10 cellular contexts compared by ENCODE assay signal in the genomic region with DNA sequence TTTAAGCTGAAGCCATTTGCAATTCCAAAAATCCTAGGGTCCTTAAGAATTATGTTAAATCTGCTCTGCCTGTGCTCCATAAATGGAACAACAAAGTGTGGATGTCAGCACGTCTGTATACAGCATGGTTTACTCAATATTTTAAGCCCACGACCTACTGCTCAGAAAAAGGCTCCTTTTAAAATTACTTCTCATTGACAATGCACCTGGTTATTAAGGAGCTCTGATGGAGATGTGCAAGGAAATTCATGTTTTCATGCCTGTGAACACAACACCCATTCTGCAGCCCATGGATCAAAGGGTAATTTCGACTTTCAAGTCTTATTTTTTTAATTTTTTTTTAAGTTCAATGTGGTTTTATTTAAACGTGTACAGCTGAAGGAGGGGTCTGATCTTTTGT.
"Had no signal": no experiment of that assay in that cellular context is flagged by ENCODE, and none has a peak within 500 bp of the region (broad histone marks: within the 10 kb centered on the region; RNA-seq: fewer than 3 reads in every experiment).

No MANE protein-coding gene starts in this region.

- H3K27ac ChIP-seq: GM23248, HL-60 had no signal

- H2AFZ ChIP-seq: GM23248 had no signal

- H3K9me3 ChIP-seq: HAP-1 had no signal

- H3K4me1 ChIP-seq: HAP-1 had no signal

- H3K27ac Mint-ChIP-seq: HFFc6 had no signal

- H3K9ac ChIP-seq: GM23248 had no signal

- H3K36me3 ChIP-seq: HAP-1 had no signal

- H3K4me3 ChIP-seq: GM23248, HAP-1, K562 had no signal

- DNase-seq: GM23248, GOT3, H7, HFFc6, IMR-90, KG1 had no signal

- ATAC-seq: HCT116, K562 had no signal

- H3K9me3 Mint-ChIP-seq: HFFc6 had no signal

- H3K4me3 Mint-ChIP-seq: HFFc6 had no signal
